In genomic region chr1:227378876-227379554, GRCh38 we compare ENCODE assay signal across 10 cellular contexts.
"Had no signal": no experiment of that assay in that cellular context is flagged by ENCODE, and none has a peak within 500 bp of the region (broad histone marks: within the 10 kb centered on the region; RNA-seq: fewer than 3 reads in every experiment).

No MANE protein-coding gene starts in this region.

- H3K27me3 ChIP-seq: body of pancreas, gastroesophageal sphincter had no signal

- H3K36me3 ChIP-seq: gastroesophageal sphincter, WERI-Rb-1 had no signal

- H3K9me3 ChIP-seq: body of pancreas, gastroesophageal sphincter had no signal

- H3K27ac ChIP-seq: body of pancreas, epithelial cell of prostate, gastroesophageal sphincter, WERI-Rb-1 had no signal

- DNase-seq: activated CD4-positive, alpha-beta T cell treated with anti-CD3 and anti-CD28 coated beads, Interleukin-2, amount 10 ng/mL, durations not matched to agents 24 days and 14 days; activated naive CD4-positive, alpha-beta T cell; body of pancreas; effector memory CD4-positive, alpha-beta T cell; left ventricle myocardium superior; mesendoderm; stimulated activated CD4-positive, alpha-beta T cell treated with anti-CD3 and anti-CD28 coated beads, Interleukin-4, amount 100 ng/mL, for 4 hours; WERI-Rb-1 had no signal

- H3K4me3 ChIP-seq: body of pancreas, gastroesophageal sphincter had no signal

- H3K4me1 ChIP-seq: body of pancreas, gastroesophageal sphincter had no signal

- ATAC-seq: body of pancreas, gastroesophageal sphincter had no signal
